In the genomic region with DNA sequence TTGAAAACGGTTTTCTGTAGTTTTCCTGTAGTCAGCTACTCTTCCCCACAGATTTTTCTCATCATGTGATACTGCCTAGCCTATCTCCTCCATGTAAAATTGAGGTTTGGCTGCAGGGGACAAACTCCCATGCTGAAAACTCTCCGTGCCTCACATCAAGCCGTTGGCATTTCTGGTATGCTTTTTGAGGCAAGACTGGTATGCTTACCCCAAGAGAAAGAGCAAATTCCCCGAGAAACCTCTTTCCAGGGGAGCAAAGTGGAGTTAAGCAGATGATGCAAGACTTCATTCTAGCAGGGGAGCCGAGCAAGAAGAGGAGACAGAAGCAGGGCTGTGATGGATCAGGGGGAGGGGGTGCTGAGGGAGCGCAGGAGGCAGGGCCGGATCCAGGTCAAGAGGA, we compare ENCODE assay signal across 13 cellular contexts. TPM values are rescaled to one million over a fixed set of nuclear protein-coding genes. Genes with fewer than 3 reads are reported as not detected.
DNase-seq lines count a peak whose midpoint lies in the region; ATAC-seq and TF ChIP-seq lines count a peak whose summit lies in the region.
"Had no signal": no experiment of that assay in that cellular context is flagged by ENCODE, and none has a peak within 500 bp of the region (broad histone marks: within the 10 kb centered on the region; RNA-seq: fewer than 3 reads in every experiment).

No MANE protein-coding gene starts in this region.

- H3K4me2 ChIP-seq in mammary epithelial cell (ENCODE audit: insufficient read depth, low read depth, low read length), result peak overlapping the region; percentile 55

- no peak overlapping the region for H3K4me3 Mint-ChIP-seq in MCF 10A (ENCODE audit: unreplicated experiment)

- H3K9ac ChIP-seq in mammary epithelial cell (ENCODE audit: insufficient read depth, low read length), result no peak overlapping the region

- no peaks in the 10 kb centered on the region for H3K79me2 ChIP-seq in mammary epithelial cell (ENCODE audit: insufficient read depth, low read length)

- in situ Hi-C loops in mammary epithelial cell (cut with MboI; ENCODE audit: low sequenced_read_pairs in 2 of 2), result no loop called here

- H4K20me1 ChIP-seq in mammary epithelial cell (ENCODE audit: insufficient read depth, low read length), result no peaks in the 10 kb centered on the region

- H3K36me3 ChIP-seq in mammary epithelial cell (ENCODE audit: insufficient read depth, low read length), result no peaks in the 10 kb centered on the region
- no peaks in the 10 kb centered on the region for H3K36me3 ChIP-seq in SJCRH30
- H3K36me3 ChIP-seq in upper lobe of right lung, result no peaks in the 10 kb centered on the region
- H3K36me3 ChIP-seq in left ventricle myocardium inferior, result no peaks in the 10 kb centered on the region
- H3K36me3 ChIP-seq: gastroesophageal sphincter, uterus had no signal

- H3K9me3 ChIP-seq in mammary epithelial cell (replicated peaks; ENCODE audit: insufficient read depth, low read length) (peaks cover 2% of the 10 kb centered on the region), SJCRH30 (replicated peaks) (no peaks in the 10 kb centered on the region), upper lobe of right lung (no peaks in the 10 kb centered on the region), left ventricle myocardium inferior (replicated peaks) (no peaks in the 10 kb centered on the region)
- H3K9me3 ChIP-seq: gastroesophageal sphincter, uterus had no signal

- intact Hi-C loops in mammary epithelial cell (cut with micrococcal nuclease) (no loop called here), MCF 10A (cut with micrococcal nuclease) (no loop called here), upper lobe of right lung (cut with DNase I) (no loop called here), left ventricle myocardium inferior (cut with micrococcal nuclease) (no loop called here)

- no TSS peak for BruUV-seq in mammary epithelial cell (replicated peaks; lab: Mats Ljungman, UMichigan)
- no TSS peak for BruUV-seq in MCF 10A (replicated peaks; lab: Mats Ljungman, UMichigan)

- H3K4me1 ChIP-seq in mammary epithelial cell (ENCODE audit: insufficient read depth, low read length) (no peaks in the 10 kb centered on the region), SJCRH30 (peaks cover 6% of the 10 kb centered on the region), upper lobe of right lung (no peaks in the 10 kb centered on the region), left ventricle myocardium inferior (no peaks in the 10 kb centered on the region)
- H3K4me1 ChIP-seq: uterus had no signal

- peaks cover 6% of the 10 kb centered on the region for H3K4me1 Mint-ChIP-seq in MCF 10A (ENCODE audit: insufficient read depth, unreplicated experiment)

- H3K9me3 Mint-ChIP-seq in MCF 10A (ENCODE audit: unreplicated experiment), result no peaks in the 10 kb centered on the region

- TF ChIP-seq CTCF in mammary epithelial cell (conservative IDR thresholded peaks at IDR 0.05 in 1 of 2, IDR thresholded peaks at IDR 0.05 in 1 of 2; ENCODE audit: extremely low read depth in 1 of 2, insufficient read depth in 1 of 2, low read depth in 1 of 2, low read length in 2 of 2) (no peak), MCF 10A (IDR thresholded peaks at IDR 0.05; ENCODE audit: unreplicated experiment) (no peak), upper lobe of right lung (IDR thresholded peaks at IDR 0.05) (no peak), left ventricle myocardium inferior (IDR thresholded peaks at IDR 0.05; ENCODE audit: borderline replicate concordance) (no peak)

- no peaks in the 10 kb centered on the region for H3K27me3 ChIP-seq in mammary epithelial cell (ENCODE audit: insufficient read depth, low read length)
- no peaks in the 10 kb centered on the region for H3K27me3 ChIP-seq in SJCRH30
- H3K27me3 ChIP-seq in upper lobe of right lung, result no peaks in the 10 kb centered on the region
- peaks cover 13% of the 10 kb centered on the region for H3K27me3 ChIP-seq in left ventricle myocardium inferior (ENCODE audit: low read depth)
- H3K27me3 ChIP-seq: uterus had no signal

- no peak overlapping the region for H3K4me3 ChIP-seq in mammary epithelial cell (replicated peaks in 1 of 3; ENCODE audit: insufficient read depth in 1 of 3, low read depth in 2 of 3, low read length in 3 of 3)
- peak overlapping the region; percentile 7; the same call in 1 of the 2 replicates for H3K4me3 ChIP-seq in SJCRH30
- no peak overlapping the region for H3K4me3 ChIP-seq in upper lobe of right lung
- H3K4me3 ChIP-seq in left ventricle myocardium inferior, result no peak overlapping the region
- H3K4me3 ChIP-seq: gastroesophageal sphincter, GM12878, uterus had no signal

- WGBS in mammary epithelial cell (ENCODE audit: low coverage, missing lambda C conversion rate), result 13% methylated on average over 6 of the region's 7 CpGs

- H3K27ac ChIP-seq in mammary epithelial cell (ENCODE audit: insufficient read depth, low read depth, low read length) (no peak overlapping the region), SJCRH30 (peak overlapping the region; percentile 32; the same call in 1 of the 2 replicates), upper lobe of right lung (no peak overlapping the region), left ventricle myocardium inferior (replicated peaks) (no peak overlapping the region)
- H3K27ac ChIP-seq: gastroesophageal sphincter, uterus had no signal

- DNase-seq in mammary epithelial cell, result peak; percentile 13
- DNase-seq in MCF 10A (ENCODE audit: unreplicated experiment), result no peak
- peak; percentile 58 to 62 for DNase-seq in SJCRH30
- peak; percentile 29 for DNase-seq in fibroblast of the conjunctiva (ENCODE audit: low read depth)
- no peak for DNase-seq in upper lobe of right lung
- DNase-seq in left ventricle myocardium inferior, result no peak
- no peak for DNase-seq in NCI-H1417 treated with DMSO at 0.1 percent for 48 hours (lab: John Stamatoyannopoulos, UW)
- DNase-seq in NCI-H82 treated with DMSO at 0.1 percent for 48 hours (lab: John Stamatoyannopoulos, UW; ENCODE audit: unreplicated experiment), result no peak
- DNase-seq: SIG-M5, uterus had no signal

- dilution Hi-C loops in mammary epithelial cell (cut with HindIII; ENCODE audit: low sequenced_read_pairs), result no loop called here

- peak; percentile 22 for ATAC-seq in upper lobe of right lung
- ATAC-seq: gastroesophageal sphincter had no signal

- no peaks in the 10 kb centered on the region for H3K36me3 Mint-ChIP-seq in MCF 10A (ENCODE audit: insufficient read depth, unreplicated experiment)

- no peak overlapping the region for H3K27ac Mint-ChIP-seq in MCF 10A (ENCODE audit: low read depth, unreplicated experiment)

- POLR2A ChIA-PET in MCF 10A (lab: Yijun Ruan, JAX), result interaction anchor here (0.7 to 1.3 kb wide), 2 partner anchors 18 to 86 kb away, joined by 3 to 4 read pairs; no protein-coding TSS in a partner anchor

- CTCF ChIA-PET in mammary epithelial cell (lab: Charles Lee; ENCODE audit: low non-redundant PET), result no interaction called here
- CTCF ChIA-PET in MCF 10A (lab: Yijun Ruan, JAX), result interaction anchor here (0.7 kb wide), 1 partner anchor 155 kb away, joined by 3 read pairs; no protein-coding TSS in a partner anchor

- peaks cover 9% of the 10 kb centered on the region for H3K27me3 Mint-ChIP-seq in MCF 10A (ENCODE audit: insufficient read depth, unreplicated experiment)

- H2AFZ ChIP-seq in mammary epithelial cell (ENCODE audit: low read depth, low read length), result peak overlapping the region; percentile 29

RNA-seq across cellular contexts. Expression of gene SOWAHD, which starts 4.8 kb away (rescaled TPM):
- total RNA-seq in mammary epithelial cell (under 1 TPM in 1 of 2 donors, not detected in 1; 0.33 TPM), MCF 10A (2022) (not detected in 2 replicates), upper lobe of right lung (4.0 TPM), left ventricle myocardium inferior (0.33 TPM)
- polyA plus RNA-seq in mammary epithelial cell, result 0.18 TPM
- not detected for polyA minus RNA-seq in mammary epithelial cell
- total RNA-seq in SJCRH30 (2014; rRNA removed; shearing (Covaris generic)), result not detected in 2 replicates
- polyA plus RNA-seq: neural cell had no signal

RNA-seq across cellular contexts. Expression of gene RPL39, which starts 28.3 kb away (rescaled TPM):
- total RNA-seq in mammary epithelial cell (1,000 to 10,000 TPM; 1,137 to 1,408 TPM), MCF 10A (2022) (1,826 and 1,944 TPM in 2 replicates), upper lobe of right lung (1,275 TPM), left ventricle myocardium inferior (1,056 TPM)
- polyA plus RNA-seq in mammary epithelial cell, result 2,619 TPM
- polyA minus RNA-seq in mammary epithelial cell, result 71.0 TPM
- 7,998 and 9,259 TPM in 2 replicates for total RNA-seq in SJCRH30 (2014; rRNA removed; shearing (Covaris generic))

Comparison
In these comparisons a context has a peak if more than half of its experiments do, and no peak if none do; other contexts are left out.
1. DNase-seq: peak in mammary epithelial cell (single experiment), SJCRH30 (2 of 2) and fibroblast of the conjunctiva (single experiment); none in MCF 10A (single experiment), upper lobe of right lung (single experiment), left ventricle myocardium inferior (single experiment), NCI-H1417 treated with DMSO at 0.1 percent for 48 hours (single experiment) and NCI-H82 treated with DMSO at 0.1 percent for 48 hours (single experiment).